ENCODE assay signal across 16 cellular contexts in the genomic region with DNA sequence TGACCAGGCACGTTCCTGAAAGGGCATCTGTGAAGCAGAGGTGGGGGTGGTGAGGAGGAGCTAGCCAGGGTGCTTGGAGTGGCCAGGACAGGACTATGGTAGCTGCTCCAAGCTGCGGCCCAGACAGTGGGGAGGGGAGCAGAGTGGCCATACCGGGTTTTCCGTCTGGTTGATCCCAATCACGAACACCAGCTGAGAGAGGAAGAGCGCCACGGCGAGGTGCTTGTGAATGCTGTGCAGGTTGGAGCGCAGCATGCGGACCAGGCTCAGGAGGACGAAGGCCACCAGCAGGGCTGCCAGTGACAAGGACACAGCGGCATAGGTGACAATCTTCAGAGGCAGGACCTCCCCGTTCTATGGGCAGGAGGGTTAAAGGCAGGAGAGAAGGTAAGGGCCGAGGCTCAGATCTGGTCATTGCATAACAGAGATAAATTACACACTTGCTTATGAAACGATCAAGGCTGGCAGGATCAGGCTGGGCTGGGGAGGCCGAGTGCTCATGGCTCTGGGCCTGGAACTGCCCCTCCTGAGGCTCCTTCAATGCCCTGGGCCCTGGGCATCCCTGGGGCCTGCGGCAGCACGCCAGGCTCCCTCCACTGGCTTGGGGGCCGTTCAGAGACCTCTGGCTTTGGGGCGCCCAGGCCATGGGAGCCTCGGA. TPM values are rescaled to one million over a fixed set of nuclear protein-coding genes. Genes with fewer than 3 reads are reported as not detected.
A peak's percentile ranks its signal among the peaks of the same experiment; 100 is the strongest.
DNase-seq lines count a peak whose midpoint lies in the region; ATAC-seq and TF ChIP-seq lines count a peak whose summit lies in the region.
"Had no signal": no experiment of that assay in that cellular context is flagged by ENCODE, and none has a peak within 500 bp of the region (broad histone marks: within the 10 kb centered on the region; RNA-seq: fewer than 3 reads in every experiment).

No MANE protein-coding gene starts in this region.

- H2AK5ac ChIP-seq in mesendoderm (ENCODE audit: low read length), result no peak overlapping the region

- peak; percentile 3; the same call in 1 of the 2 replicates for ATAC-seq in HCT116
- no peak for ATAC-seq in natural killer cell treated with Interleukin-12 subunit alpha and Interleukin-12 subunit beta and Interleukin-15 and Interleukin-18, amount 100 ng/mL, for 72 hours
- ATAC-seq: effector memory CD8-positive, alpha-beta T cell had no signal

- H3K9ac ChIP-seq in HCT116 (ENCODE audit: low read length) (no peak overlapping the region), endodermal cell (ENCODE audit: extremely low read depth, low read length, poor library complexity, severe bottlenecking) (no peak overlapping the region), mesendoderm (ENCODE audit: low read length) (no peak overlapping the region)

- no peaks in the 10 kb centered on the region for H3K27me3 Mint-ChIP-seq in endodermal cell (ENCODE audit: insufficient read depth)
- H3K27me3 Mint-ChIP-seq in natural killer cell treated with Interleukin-12 subunit alpha and Interleukin-12 subunit beta and Interleukin-15 and Interleukin-18, amount 100 ng/mL, for 72 hours, result peaks cover 0 to 9% of the 10 kb centered on the region in 2 donors
- H3K27me3 Mint-ChIP-seq: activated naive CD8-positive, alpha-beta T cell; B cell; effector memory CD8-positive, alpha-beta T cell had no signal

- H4K20me1 ChIP-seq in HCT116 (ENCODE audit: insufficient read depth), result no peaks in the 10 kb centered on the region

- H3K4me3 ChIP-seq in HCT116 (replicated peaks in 1 of 2; ENCODE audit: low read depth in 1 of 2, low read length in 2 of 2) (peak overlapping the region in 1 of 2 experiments; percentile 45; a peak in 1 of 4 replicates), endodermal cell (ENCODE audit: low read length) (peak overlapping the region; percentile 23), mesendoderm (ENCODE audit: low read length) (no peak overlapping the region), thyroid gland (replicated peaks in 1 of 3) (no peak overlapping the region)
- H3K4me3 ChIP-seq: spleen had no signal

- intact Hi-C loops in HCT116 (cut with micrococcal nuclease) (no loop called here), thyroid gland (cut with DNase I) (loop anchor here (10.0 kb wide), 1 partner anchor 88 kb away; no protein-coding TSS in a partner anchor)

- H3K9me3 ChIP-seq in HCT116 (ENCODE audit: control insufficient read depth in 1 of 2, insufficient read depth in 1 of 2, low read depth in 1 of 2, low read length in 2 of 2) (peaks cover 4 to 9% of the 10 kb centered on the region in 2 experiments; a peak in 2 of 4 replicates), endodermal cell (ENCODE audit: control insufficient read depth, low read length) (peaks cover 20% of the 10 kb centered on the region), thyroid gland (no peaks in the 10 kb centered on the region)

- TF ChIP-seq POLR2A in HCT116 (IDR thresholded peaks at IDR 0.05; ENCODE audit: borderline replicate concordance, extremely low read depth, insufficient read depth, insufficient read length) (no peak), thyroid gland (IDR thresholded peaks at IDR 0.05) (no peak)

- H3K79me2 ChIP-seq in HCT116 (ENCODE audit: insufficient read depth, low read length), result no peaks in the 10 kb centered on the region
- H3K79me2 ChIP-seq in mesendoderm (ENCODE audit: control insufficient read depth, insufficient read depth, low read length), result no peaks in the 10 kb centered on the region

- peak overlapping the region; percentile 85 for H3K23ac ChIP-seq in mesendoderm (ENCODE audit: low read length)

- H3K4me1 ChIP-seq in HCT116 (ENCODE audit: control insufficient read depth in 1 of 2, insufficient read depth in 2 of 2, low read length in 2 of 2) (peaks cover 29 to 44% of the 10 kb centered on the region in 2 experiments), endodermal cell (ENCODE audit: control insufficient read depth, insufficient read depth, low read length) (peaks cover 12% of the 10 kb centered on the region), mesendoderm (ENCODE audit: control insufficient read depth, low read depth, low read length) (peaks cover 2% of the 10 kb centered on the region), thyroid gland (peaks cover 43 to 46% of the 10 kb centered on the region in 2 donors)

- no peak overlapping the region for H2AFZ ChIP-seq in HCT116 (ENCODE audit: low read depth, low read length, poor library complexity, severe bottlenecking)

- TF ChIP-seq CTCF in HCT116 (IDR thresholded peaks at IDR 0.05 in 2 of 3, conservative IDR thresholded peaks at IDR 0.05 in 1 of 3; ENCODE audit: borderline replicate concordance in 1 of 3, insufficient read depth in 1 of 3, low read depth in 2 of 3, low read length in 2 of 3) (no peak), endodermal cell (conservative IDR thresholded peaks at IDR 0.05) (no peak), thyroid gland (IDR thresholded peaks at IDR 0.05) (no peak)

- H3K27me3 ChIP-seq in HCT116 (ENCODE audit: insufficient read depth, low read length) (no peaks in the 10 kb centered on the region), endodermal cell (ENCODE audit: control insufficient read depth, insufficient read depth, low read length, poor library complexity, severe bottlenecking) (no peaks in the 10 kb centered on the region), mesendoderm (ENCODE audit: insufficient read depth, low read length, poor library complexity) (no peaks in the 10 kb centered on the region), thyroid gland (no peaks in the 10 kb centered on the region)

- H3K4me2 ChIP-seq in HCT116 (ENCODE audit: low read length) (peak overlapping the region; percentile 86), mesendoderm (ENCODE audit: low read length) (no peak overlapping the region)

- H4K8ac ChIP-seq in mesendoderm (ENCODE audit: low read depth, low read length), result no peak overlapping the region

- H3K18ac ChIP-seq in mesendoderm (ENCODE audit: low read length), result peak overlapping the region; percentile 40

- in situ Hi-C loops in ACHN (cut with HindIII; ENCODE audit: low pct_ligation_motif_present, low pct_unique_long_range_greater_than_20kb, low sequenced_read_pairs), result no loop called here

- CTCF ChIA-PET in HCT116 (lab: Charles Lee), result interaction anchor here (1.6 kb wide), 1 partner anchor 9 kb away, joined by 5 read pairs; no protein-coding TSS in a partner anchor

- H3K56ac ChIP-seq in mesendoderm (ENCODE audit: low read length), result peak overlapping the region; percentile 5

- no peak for TF ChIP-seq RAD21 in HCT116 (IDR thresholded peaks at IDR 0.05; ENCODE audit: low read depth)

- H3K4me1 Mint-ChIP-seq in endodermal cell, result peaks cover 33% of the 10 kb centered on the region
- peaks cover 24 to 54% of the 10 kb centered on the region in 2 donors for H3K4me1 Mint-ChIP-seq in natural killer cell treated with Interleukin-12 subunit alpha and Interleukin-12 subunit beta and Interleukin-15 and Interleukin-18, amount 100 ng/mL, for 72 hours (ENCODE audit: low read depth in 2 of 2)

- H3K36me3 Mint-ChIP-seq in endodermal cell (ENCODE audit: low read depth), result peaks cover 56% of the 10 kb centered on the region
- peaks cover 11% of the 10 kb centered on the region for H3K36me3 Mint-ChIP-seq in natural killer cell treated with Interleukin-12 subunit alpha and Interleukin-12 subunit beta and Interleukin-15 and Interleukin-18, amount 100 ng/mL, for 72 hours

- no peak overlapping the region for H3K27ac ChIP-seq in HCT116 (ENCODE audit: low read depth, low read length)
- peak overlapping the region; percentile 81 for H3K27ac ChIP-seq in endodermal cell (ENCODE audit: low read depth, low read length)
- H3K27ac ChIP-seq in mesendoderm (ENCODE audit: low read depth, low read length), result no peak overlapping the region
- peak overlapping the region; percentile 49 to 91 (median 76) for H3K27ac ChIP-seq in thyroid gland
- H3K27ac ChIP-seq: spleen had no signal

- H2BK5ac ChIP-seq in mesendoderm (ENCODE audit: low read length), result no peak overlapping the region

- H3K9me3 Mint-ChIP-seq in endodermal cell, result peaks cover 13% of the 10 kb centered on the region
- H3K9me3 Mint-ChIP-seq in natural killer cell treated with Interleukin-12 subunit alpha and Interleukin-12 subunit beta and Interleukin-15 and Interleukin-18, amount 100 ng/mL, for 72 hours, result peaks cover 4% of the 10 kb centered on the region

- H3K4me3 Mint-ChIP-seq in endodermal cell, result peak overlapping the region; percentile 27
- H3K4me3 Mint-ChIP-seq in natural killer cell treated with Interleukin-12 subunit alpha and Interleukin-12 subunit beta and Interleukin-15 and Interleukin-18, amount 100 ng/mL, for 72 hours, result no peak overlapping the region
- H3K4me3 Mint-ChIP-seq: activated naive CD8-positive, alpha-beta T cell; B cell; effector memory CD8-positive, alpha-beta T cell had no signal

- DNase-seq in HCT116 (ENCODE audit: low read depth, low spot score) (no peak), endodermal cell (no peak), mesendoderm (no peak), thyroid gland (peak in 1 of 2 donors; percentile 32), ACHN (no peak), NCI-H128 (lab: John Stamatoyannopoulos, UW; ENCODE audit: unreplicated experiment) (no peak)
- DNase-seq in natural killer cell treated with Interleukin-12 subunit alpha and Interleukin-12 subunit beta and Interleukin-15 and Interleukin-18, amount 100 ng/mL, for 72 hours (ENCODE audit: low spot score), result no peak
- DNase-seq: activated CD4-positive, alpha-beta T cell treated with anti-CD3 and anti-CD28 coated beads, Interleukin-2, amount 50 U/mL, for 1 hour; activated T-cell treated with anti-CD3 and anti-CD28 coated beads, Interleukin-2, amount 50 U/mL, for 48 hours; effector memory CD8-positive, alpha-beta T cell; NCI-H1436 treated with DMSO at 0.1 percent for 48 hours; NCI-H446 treated with DMSO at 0.1 percent for 48 hours; spleen; stimulated activated naive CD4-positive, alpha-beta T cell had no signal

- H3K27ac Mint-ChIP-seq in endodermal cell, result peak overlapping the region; percentile 95
- H3K27ac Mint-ChIP-seq in natural killer cell treated with Interleukin-12 subunit alpha and Interleukin-12 subunit beta and Interleukin-15 and Interleukin-18, amount 100 ng/mL, for 72 hours, result no peak overlapping the region
- H3K27ac Mint-ChIP-seq: activated naive CD8-positive, alpha-beta T cell; B cell; effector memory CD8-positive, alpha-beta T cell had no signal

- BruUV-seq in HCT116 (replicated peaks; lab: Mats Ljungman, UMichigan), result no TSS peak

- H3K79me1 ChIP-seq in mesendoderm (ENCODE audit: low read length), result no peaks in the 10 kb centered on the region

- peaks cover 0 to 10% of the 10 kb centered on the region in 2 experiments; a peak in 1 of 4 replicates for H3K36me3 ChIP-seq in HCT116 (ENCODE audit: control insufficient read depth in 1 of 2, insufficient read depth in 2 of 2, low read length in 2 of 2)
- H3K36me3 ChIP-seq in endodermal cell (ENCODE audit: control insufficient read depth, insufficient read depth, low read length), result peaks cover 18% of the 10 kb centered on the region
- no peaks in the 10 kb centered on the region for H3K36me3 ChIP-seq in mesendoderm (ENCODE audit: control insufficient read depth, insufficient read depth, low read length)
- peaks cover 0 to 11% of the 10 kb centered on the region in 2 donors for H3K36me3 ChIP-seq in thyroid gland

- POLR2A ChIA-PET in HCT116 (lab: Charles Lee), result no interaction called here

- WGBS in endodermal cell (ENCODE audit: insufficient coverage in 1 of 2, insufficient read length in 1 of 2), 2 experiments, result 92% methylated on average over 16 to 21 of the region's 21 CpGs
- WGBS in mesendoderm (ENCODE audit: extremely low coverage, insufficient coverage, low lambda C conversion rate), result no CpG with 5 or more reads among the region's 21 CpGs
- WGBS in thyroid gland, 2 donors, result 92 to 93% methylated on average over 16 to 21 of the region's 21 CpGs

- RAD21 ChIA-PET in HCT116 (lab: Charles Lee; ENCODE audit: low non-redundant PET in 1 of 2, low total read pairs in 2 of 2, uncharacterized antibody in 2 of 2, unreplicated experiment in 2 of 2), result interaction anchor here in 1 of 2 experiments (0.8 kb wide), 1 partner anchor 9 kb away, joined by 4 read pairs; no protein-coding TSS in a partner anchor

- no peak overlapping the region for H2BK120ac ChIP-seq in mesendoderm (ENCODE audit: low read depth, low read length)

- H3K9me2 ChIP-seq in HCT116 (ENCODE audit: insufficient read depth), result no peaks in the 10 kb centered on the region

- no peak overlapping the region for H4K5ac ChIP-seq in mesendoderm (ENCODE audit: low read length)

- no peak overlapping the region for H3K4ac ChIP-seq in mesendoderm (ENCODE audit: low read depth, low read length)

- no peak overlapping the region for H2BK15ac ChIP-seq in mesendoderm (replicated peaks; ENCODE audit: low read depth)

RNA-seq across cellular contexts. Expression of gene TRMU, which starts 41.5 kb away (rescaled TPM):
- total RNA-seq in HCT116 (2021; ENCODE audit: unreplicated experiment) (65.4 TPM), endodermal cell (10 to 100 TPM; 79.7 to 84.5 TPM), thyroid gland (100 to 1,000 TPM in 1 of 4 donors, 10 to 100 TPM in 3; 30.7 to 113 (median 49.0) TPM)
- polyA plus RNA-seq in HCT116 (2012), result 41.2 and 47.6 TPM in 2 replicates
- polyA plus RNA-seq in endodermal cell (2013, experiment 1 of 2), result 53.2 TPM
- polyA plus RNA-seq in endodermal cell (2013, experiment 2 of 2), result 44.8 TPM
- 53.2 TPM for polyA plus RNA-seq in mesendoderm (2013, experiment 1 of 2)
- polyA plus RNA-seq in mesendoderm (2013, experiment 2 of 2), result 50.3 TPM
- 100 to 1,000 TPM in 1 of 2 donors, 10 to 100 TPM in 1; 72.7 to 135 TPM for total RNA-seq in natural killer cell treated with Interleukin-12 subunit alpha and Interleukin-12 subunit beta and Interleukin-15 and Interleukin-18, amount 100 ng/mL, for 72 hours

Comparison
In these comparisons a context has a peak if more than half of its experiments do, and no peak if none do; other contexts are left out.
1. H3K27ac ChIP-seq: peak in endodermal cell (single experiment) and thyroid gland (3 of 3); none in HCT116 (single experiment) and mesendoderm (single experiment).